ENCODE assay signal across 8 cellular contexts in the genomic region with DNA sequence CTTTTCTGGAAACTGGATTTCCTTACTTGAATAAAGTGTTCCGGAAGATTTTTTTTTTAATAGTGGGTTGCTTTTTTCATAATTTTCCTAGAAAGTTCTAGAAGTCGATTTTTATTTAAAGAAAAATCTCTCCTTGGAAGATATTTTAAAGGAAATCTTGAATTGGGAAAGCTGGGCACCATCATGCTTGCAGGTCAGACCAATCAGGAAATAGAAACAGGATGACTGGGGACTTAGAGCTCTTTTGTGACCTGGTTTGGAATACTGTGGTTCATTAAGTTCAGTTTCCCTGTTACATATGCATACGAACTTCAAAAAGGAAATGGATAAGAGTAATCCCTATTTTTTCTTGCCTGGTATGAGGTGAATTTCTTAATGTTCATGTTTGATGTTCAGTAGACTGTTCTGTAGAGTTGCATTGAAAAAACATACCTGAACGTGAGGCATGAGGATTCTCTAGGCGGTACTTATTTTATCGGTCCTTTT. TPM values are rescaled to one million over a fixed set of nuclear protein-coding genes. Genes with fewer than 3 reads are reported as not detected.
DNase-seq lines count a peak whose midpoint lies in the region; ATAC-seq, FAIRE-seq and TF ChIP-seq lines count a peak whose summit lies in the region.

No MANE protein-coding gene starts in this region.

- POLR2A ChIA-PET in endothelial cell of umbilical vein (lab: Charles Lee), result no interaction called here

- H3K4me1 ChIP-seq in SJSA1 (replicated peaks), result peaks cover 22% of the 10 kb centered on the region
- peaks cover 22% of the 10 kb centered on the region for H3K4me1 ChIP-seq in endothelial cell of umbilical vein (ENCODE audit: control insufficient read depth, extremely low read depth, insufficient read depth, low read length)

- peak overlapping the region; percentile 91 for H3K4me2 ChIP-seq in endothelial cell of umbilical vein (ENCODE audit: insufficient read depth, low read length)
- peak overlapping the region; percentile 84 for H3K4me2 ChIP-seq in neural cell (ENCODE audit: low read length)

- H4K20me1 ChIP-seq in endothelial cell of umbilical vein (replicated peaks; ENCODE audit: control insufficient read depth, extremely low read depth, insufficient read depth, low read length), result peaks cover 2% of the 10 kb centered on the region
- no peaks in the 10 kb centered on the region for H4K20me1 ChIP-seq in neural cell (ENCODE audit: insufficient read depth)

- H2AFZ ChIP-seq in endothelial cell of umbilical vein (ENCODE audit: low read depth, low read length) (peak overlapping the region; percentile 3), neural cell (ENCODE audit: low read depth, low read length) (no peak overlapping the region)

- H3F3A ChIP-seq in neural cell (ENCODE audit: insufficient read depth, low read length, poor library complexity, severe bottlenecking), result peaks cover 9% of the 10 kb centered on the region

- intact Hi-C loops in endothelial cell of umbilical vein (cut with micrococcal nuclease), result loop anchor here (1.0 to 10.0 kb wide), 3 partner anchors 41 to 238 kb away; no protein-coding TSS in a partner anchor

- H3K79me2 ChIP-seq in endothelial cell of umbilical vein (ENCODE audit: control insufficient read depth, insufficient read depth, low read length) (peaks cover 52% of the 10 kb centered on the region), neural cell (replicated peaks; ENCODE audit: insufficient read depth, low read length) (peaks cover 37% of the 10 kb centered on the region)

- peak; percentile 56 for DNase-seq in AG08396 (ENCODE audit: low spot score)
- no peak for DNase-seq in H54 (ENCODE audit: insufficient read length, low spot score)
- DNase-seq in SJSA1 (ENCODE audit: low read depth in 1 of 2, low spot score in 2 of 2), result peak in 1 of 2 experiments; percentile 38
- peak; percentile 69 for DNase-seq in endothelial cell of umbilical vein (ENCODE audit: low read depth, low spot score)
- no peak for DNase-seq in stimulated activated naive CD4-positive, alpha-beta T cell treated with Interleukin-2 at 50 U/mL for 16 hours (lab: John Stamatoyannopoulos, UW)
- DNase-seq in mesenteric fat pad (ENCODE audit: low spot score), result no peak

- peak overlapping the region; percentile 31; the same call in 1 of the 2 replicates for H3K27ac ChIP-seq in SJSA1
- H3K27ac ChIP-seq in endothelial cell of umbilical vein (ENCODE audit: insufficient read depth, low read depth, low read length), result peak overlapping the region; percentile 39
- H3K27ac ChIP-seq in neural cell (ENCODE audit: low read length), result peak overlapping the region; percentile 54

- no peaks in the 10 kb centered on the region for H3K9me2 ChIP-seq in neural cell (ENCODE audit: insufficient read depth, low read length)

- TF ChIP-seq CTCF in endothelial cell of umbilical vein (IDR thresholded peaks at IDR 0.05; ENCODE audit: extremely low read depth in 1 of 2, insufficient read depth in 1 of 2, low read depth in 1 of 2, low read length in 2 of 2) (no peak), neural cell (IDR thresholded peaks at IDR 0.05; ENCODE audit: poor library complexity, severe bottlenecking) (no peak)

- ATAC-seq in GM21529 (IDR thresholded peaks at IDR 0.05; ENCODE audit: unreplicated experiment), result no peak

- peaks cover 6% of the 10 kb centered on the region for H3K36me3 ChIP-seq in SJSA1
- H3K36me3 ChIP-seq in endothelial cell of umbilical vein (ENCODE audit: control insufficient read depth in 2 of 2, extremely low read depth in 1 of 2, insufficient read depth in 2 of 2, low read length in 2 of 2), result no peaks in the 10 kb centered on the region
- no peaks in the 10 kb centered on the region for H3K36me3 ChIP-seq in neural cell (ENCODE audit: insufficient read depth, low read length)

- H3K9me3 ChIP-seq in SJSA1 (replicated peaks) (no peaks in the 10 kb centered on the region), endothelial cell of umbilical vein (replicated peaks; ENCODE audit: control insufficient read depth, insufficient read depth, low read length) (no peaks in the 10 kb centered on the region), neural cell (ENCODE audit: low read length) (no peaks in the 10 kb centered on the region)

- no peak for TF ChIP-seq EP300 in neural cell (conservative IDR thresholded peaks at IDR 0.05; ENCODE audit: poor library complexity, severe bottlenecking)

- dilution Hi-C loops in endothelial cell of umbilical vein (cut with MboI; ENCODE audit: extremely low pct_ligation_motif_present, low sequenced_read_pairs), result no loop called here

- H3K9me1 ChIP-seq in endothelial cell of umbilical vein (replicated peaks; ENCODE audit: control insufficient read depth, extremely low read depth, insufficient read depth, low read length), result no peaks in the 10 kb centered on the region

- H3K27me3 ChIP-seq in SJSA1 (replicated peaks), result no peaks in the 10 kb centered on the region
- no peaks in the 10 kb centered on the region for H3K27me3 ChIP-seq in endothelial cell of umbilical vein (ENCODE audit: control insufficient read depth in 2 of 2, insufficient read depth in 2 of 2, low read length in 2 of 2)
- H3K27me3 ChIP-seq in neural cell (ENCODE audit: insufficient read depth, low read depth, low read length), result no peaks in the 10 kb centered on the region

- TF ChIP-seq POLR2A in H54 (IDR thresholded peaks at IDR 0.05; ENCODE audit: low read depth, low read length) (no peak), endothelial cell of umbilical vein (IDR thresholded peaks at IDR 0.05; ENCODE audit: low read depth, low read length) (no peak)

- peak overlapping the region; percentile 69 for H3K9ac ChIP-seq in endothelial cell of umbilical vein (replicated peaks; ENCODE audit: extremely low read depth, insufficient read depth, low read length)
- peak overlapping the region; percentile 63 for H3K9ac ChIP-seq in neural cell (ENCODE audit: low read length)

- BruUV-seq in endothelial cell of umbilical vein (replicated peaks; lab: Mats Ljungman, UMichigan), result no TSS peak

- TF ChIP-seq RAD21 in neural cell (conservative IDR thresholded peaks at IDR 0.05), result no peak

- H3K4me3 ChIP-seq in SJSA1 (peak overlapping the region; percentile 97), endothelial cell of umbilical vein (replicated peaks in 1 of 3; ENCODE audit: insufficient read depth in 1 of 3, low read depth in 1 of 3, low read length in 3 of 3) (peak overlapping the region; percentile 67 to 97 (median 89)), neural cell (ENCODE audit: low read length) (peak overlapping the region; percentile 92)

- FAIRE-seq in H54 (lab: Jason Lieb, UNC) (peak; percentile 55), endothelial cell of umbilical vein (lab: Jason Lieb, UNC) (peak; percentile 84)

- CTCF ChIA-PET in endothelial cell of umbilical vein (lab: Charles Lee), result interaction anchor here (0.7 to 5.1 kb wide), 9 partner anchors 10 to 270 kb away, joined by 3 to 34 read pairs (median 4); no protein-coding TSS in a partner anchor

TF ChIP-seq in endothelial cell of umbilical vein, 7 proteins besides CTCF, POLR2A, EP300 and RAD21:
- no peak for TF ChIP-seq MAX (IDR thresholded peaks at IDR 0.05; ENCODE audit: insufficient read depth, insufficient read length)

TF ChIP-seq in neural cell, 6 proteins besides CTCF, POLR2A, EP300 and RAD21:
- TF ChIP-seq MXI1 (conservative IDR thresholded peaks at IDR 0.05; ENCODE audit: poor library complexity, severe bottlenecking) (no peak), POLR2AphosphoS5 (IDR thresholded peaks at IDR 0.05) (no peak), SMC3 (conservative IDR thresholded peaks at IDR 0.05; ENCODE audit: poor library complexity) (no peak), EZH2 (IDR thresholded peaks at IDR 0.05; ENCODE audit: borderline replicate concordance, insufficient read depth, low read length, poor library complexity, severe bottlenecking) (no peak), TAF1 (IDR thresholded peaks at IDR 0.05; ENCODE audit: low read depth) (no peak)
- TF ChIP-seq, protein P1, sequence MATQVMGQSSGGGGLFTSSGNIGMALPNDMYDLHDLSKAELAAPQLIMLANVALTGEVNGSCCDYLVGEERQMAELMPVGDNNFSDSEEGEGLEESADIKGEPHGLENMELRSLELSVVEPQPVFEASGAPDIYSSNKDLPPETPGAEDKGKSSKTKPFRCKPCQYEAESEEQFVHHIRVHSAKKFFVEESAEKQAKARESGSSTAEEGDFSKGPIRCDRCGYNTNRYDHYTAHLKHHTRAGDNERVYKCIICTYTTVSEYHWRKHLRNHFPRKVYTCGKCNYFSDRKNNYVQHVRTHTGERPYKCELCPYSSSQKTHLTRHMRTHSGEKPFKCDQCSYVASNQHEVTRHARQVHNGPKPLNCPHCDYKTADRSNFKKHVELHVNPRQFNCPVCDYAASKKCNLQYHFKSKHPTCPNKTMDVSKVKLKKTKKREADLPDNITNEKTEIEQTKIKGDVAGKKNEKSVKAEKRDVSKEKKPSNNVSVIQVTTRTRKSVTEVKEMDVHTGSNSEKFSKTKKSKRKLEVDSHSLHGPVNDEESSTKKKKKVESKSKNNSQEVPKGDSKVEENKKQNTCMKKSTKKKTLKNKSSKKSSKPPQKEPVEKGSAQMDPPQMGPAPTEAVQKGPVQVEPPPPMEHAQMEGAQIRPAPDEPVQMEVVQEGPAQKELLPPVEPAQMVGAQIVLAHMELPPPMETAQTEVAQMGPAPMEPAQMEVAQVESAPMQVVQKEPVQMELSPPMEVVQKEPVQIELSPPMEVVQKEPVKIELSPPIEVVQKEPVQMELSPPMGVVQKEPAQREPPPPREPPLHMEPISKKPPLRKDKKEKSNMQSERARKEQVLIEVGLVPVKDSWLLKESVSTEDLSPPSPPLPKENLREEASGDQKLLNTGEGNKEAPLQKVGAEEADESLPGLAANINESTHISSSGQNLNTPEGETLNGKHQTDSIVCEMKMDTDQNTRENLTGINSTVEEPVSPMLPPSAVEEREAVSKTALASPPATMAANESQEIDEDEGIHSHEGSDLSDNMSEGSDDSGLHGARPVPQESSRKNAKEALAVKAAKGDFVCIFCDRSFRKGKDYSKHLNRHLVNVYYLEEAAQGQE (IDR thresholded peaks at IDR 0.05; ENCODE audit: borderline replicate concordance), result no peak

RNA-seq across cellular contexts. Expression of gene NFATC3, which starts 1.2 kb away (rescaled TPM):
- 19.8 and 33.8 TPM in 2 replicates for total RNA-seq in SJSA1 (2014; rRNA removed; shearing (Covaris generic))
- total RNA-seq in endothelial cell of umbilical vein, result 30.5 and 33.1 TPM in 2 replicates
- 15.6 and 15.8 TPM in 2 replicates for polyA plus RNA-seq in endothelial cell of umbilical vein
- 11.4 and 11.9 TPM in 2 replicates for polyA plus RNA-seq in endothelial cell of umbilical vein (2011; cell fraction: cytosol; rRNA removed)
- polyA plus RNA-seq in endothelial cell of umbilical vein (2011; cell fraction: nucleus; rRNA removed), result 14.4 and 15.2 TPM in 2 replicates
- polyA plus RNA-seq in endothelial cell of umbilical vein (2012), result 12.9 and 14.4 TPM in 2 replicates
- 54.3 and 62.9 TPM in 2 replicates for polyA minus RNA-seq in endothelial cell of umbilical vein
- 28.1 TPM for polyA minus RNA-seq in endothelial cell of umbilical vein (2011; cell fraction: cytosol; rRNA and poly(A)+ RNA removed)
- polyA minus RNA-seq in endothelial cell of umbilical vein (2011; cell fraction: nucleus; rRNA and poly(A)+ RNA removed), result 35.9 and 53.4 TPM in 2 replicates
- polyA plus RNA-seq in neural cell, result 5.6 and 6.2 TPM in 2 replicates
- 33.1 and 35.8 TPM in 2 replicates for polyA minus RNA-seq in neural cell
- total RNA-seq in mesenteric fat pad, result 38.2 TPM

Comparison
In these comparisons a context has a peak if more than half of its experiments do, and no peak if none do; other contexts are left out.
1. DNase-seq: peak in AG08396 (single experiment) and endothelial cell of umbilical vein (single experiment); none in H54 (single experiment), stimulated activated naive CD4-positive, alpha-beta T cell treated with Interleukin-2 at 50 U/mL for 16 hours (single experiment) and mesenteric fat pad (single experiment).
2. Peak in every context shown above with its lines, with median percentiles within 50 percentile points of each other: H3K27ac ChIP-seq and H3K4me3 ChIP-seq.